Comparison of ENCODE assay signal across 23 cellular contexts in the genomic region with DNA sequence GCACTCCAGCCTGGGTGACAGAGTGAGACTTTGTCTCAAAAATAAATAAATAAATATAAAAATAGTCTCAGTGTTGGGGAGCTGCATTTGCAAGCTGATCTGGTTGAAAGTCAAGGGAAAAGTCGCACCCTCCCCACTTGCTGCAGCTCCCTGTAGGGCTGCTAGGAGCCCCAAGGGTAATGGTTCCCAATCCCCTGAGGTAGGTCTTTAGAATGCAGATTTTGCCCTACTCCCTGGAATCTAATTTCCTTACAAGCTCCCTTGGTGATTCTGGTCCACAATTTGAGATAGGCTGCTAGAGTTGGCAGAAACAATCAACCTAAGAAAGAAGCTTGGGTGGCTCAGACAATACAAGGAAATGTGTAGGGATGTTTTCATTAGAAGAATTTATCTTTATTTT.
DNase-seq lines count a peak whose midpoint lies in the region; FAIRE-seq and TF ChIP-seq lines count a peak whose summit lies in the region.
"Had no signal": no experiment of that assay in that cellular context is flagged by ENCODE, and none has a peak within 500 bp of the region (broad histone marks: within the 10 kb centered on the region; RNA-seq: fewer than 3 reads in every experiment).

No MANE protein-coding gene starts in this region.

- DNase-seq in H7 (peak; percentile 79), H1 (ENCODE audit: low read depth in 1 of 2, low spot score in 2 of 2) (no peak), iPS-NIHi11 (ENCODE audit: low spot score) (peak; percentile 53), HT-29 (ENCODE audit: low spot score) (no peak), NCI-H345 treated with DMSO at 0.1 percent for 48 hours (lab: John Stamatoyannopoulos, UW; ENCODE audit: unreplicated experiment) (no peak)
- no peak for DNase-seq in activated T-helper 1 cell treated with anti-CD3 and anti-CD28 coated beads, Interleukin-12 subunit alpha, Interleukin-12 subunit beta, Interleukin-2, Interleukin-4 antibody, amounts not matched to agents 30 ng/mL and 10 ng/mL and 1 ng/mL, durations not matched to agents 14 hours and 24 hours and 36 hours (ENCODE audit: low spot score)
- DNase-seq: 8988T; ACHN; AML-193; BE2C; CD4-positive, alpha-beta T cell; CD8-positive, alpha-beta memory T cell; DMS 273 treated with DMSO at 0.1 percent for 48 hours; DMS79; EL; GDM1; GOT3; H9 had no signal

- H2BK15ac ChIP-seq in H1 (ENCODE audit: low read length) = no peak overlapping the region

- H3K27me3 ChIP-seq in H7 (ENCODE audit: control insufficient read depth, insufficient read depth, low read length) (no peaks in the 10 kb centered on the region), H1 (replicated peaks in 1 of 4; ENCODE audit: control insufficient read depth in 3 of 4, extremely low read depth in 1 of 4, insufficient read depth in 3 of 4, low read length in 3 of 4) (no peaks in the 10 kb centered on the region; a peak in 1 of 7 replicates)
- H3K27me3 ChIP-seq: BLaER1 treated with 17β-estradiol and CSF1 and Interleukin-3, amounts not matched to agents 10 nM and 100 nM had no signal

- H3K56ac ChIP-seq in H1 (replicated peaks; ENCODE audit: insufficient read length, low read depth, low read length) = no peak overlapping the region

- no peak; a peak in 1 of 4 replicates for TF ChIP-seq RAD21 in H1 (IDR thresholded peaks at IDR 0.05 in 1 of 2, conservative IDR thresholded peaks at IDR 0.05 in 1 of 2; ENCODE audit: low read depth in 2 of 2, low read length in 2 of 2)

- no peak overlapping the region for H3K27ac ChIP-seq in H1 (ENCODE audit: low read depth, low read length)
- H3K27ac ChIP-seq: A549; BLaER1 treated with 17β-estradiol and CSF1 and Interleukin-3, amounts not matched to agents 10 nM and 100 nM had no signal

- H3K18ac ChIP-seq in H1 (ENCODE audit: extremely low read depth, low read length) = no peak overlapping the region

- no peak overlapping the region for H3K27ac Mint-ChIP-seq in activated T-helper 1 cell treated with anti-CD3 and anti-CD28 coated beads, Interleukin-12 subunit alpha, Interleukin-12 subunit beta, Interleukin-2, Interleukin-4 antibody, amounts not matched to agents 30 ng/mL and 10 ng/mL and 1 ng/mL, durations not matched to agents 14 hours and 24 hours and 36 hours
- H3K27ac Mint-ChIP-seq: CD4-positive, alpha-beta T cell; CD8-positive, alpha-beta memory T cell had no signal

- H3K4me1 ChIP-seq in H1 (replicated peaks in 1 of 4; ENCODE audit: control insufficient read depth in 3 of 4, insufficient read depth in 4 of 4, low read length in 3 of 4) = peaks cover 0 to 6% (median 5%) of the 10 kb centered on the region in 4 experiments; a peak in 4 of 7 replicates
- H3K4me1 ChIP-seq: A549; BE2C; BLaER1 treated with 17β-estradiol and CSF1 and Interleukin-3, amounts not matched to agents 10 nM and 100 nM had no signal

- no peak overlapping the region for H3K4me3 Mint-ChIP-seq in activated T-helper 1 cell treated with anti-CD3 and anti-CD28 coated beads, Interleukin-12 subunit alpha, Interleukin-12 subunit beta, Interleukin-2, Interleukin-4 antibody, amounts not matched to agents 30 ng/mL and 10 ng/mL and 1 ng/mL, durations not matched to agents 14 hours and 24 hours and 36 hours
- H3K4me3 Mint-ChIP-seq: CD14-positive monocyte; CD4-positive, alpha-beta T cell; CD8-positive, alpha-beta memory T cell; H9 had no signal

- H4K5ac ChIP-seq in H1 (ENCODE audit: insufficient read length, low read depth, low read length) = no peak overlapping the region

- peak; percentile 88 for FAIRE-seq in H1 (lab: Jason Lieb, UNC)
- FAIRE-seq: A549, D721Med, GM12878 had no signal

- no peak overlapping the region for H3K23ac ChIP-seq in H1 (ENCODE audit: insufficient read length)

- no peaks in the 10 kb centered on the region for H3K79me2 ChIP-seq in H1 (ENCODE audit: control insufficient read depth in 1 of 2, insufficient read depth in 2 of 2, low read length in 2 of 2)

- CTCF ChIA-PET in H1 (lab: Charles Lee; ENCODE audit: partially characterized antibody) = interaction anchor here (1.0 to 5.1 kb wide), 2 partner anchors 18 to 24 kb away, joined by 3 to 15 read pairs; no protein-coding TSS in a partner anchor

- no peak overlapping the region for H4K91ac ChIP-seq in H1 (replicated peaks; ENCODE audit: insufficient read length, low read length)

- no peak overlapping the region for H3K9ac ChIP-seq in H1 (replicated peaks in 1 of 4; ENCODE audit: extremely low read depth in 1 of 4, low read depth in 3 of 4, low read length in 3 of 4)
- H3K9ac ChIP-seq: BLaER1 treated with 17β-estradiol and CSF1 and Interleukin-3, amounts not matched to agents 10 nM and 100 nM had no signal

- no peak overlapping the region for H4K8ac ChIP-seq in H1 (ENCODE audit: extremely low read depth, insufficient read depth, low read length)

- H3K27me3 Mint-ChIP-seq in activated T-helper 1 cell treated with anti-CD3 and anti-CD28 coated beads, Interleukin-12 subunit alpha, Interleukin-12 subunit beta, Interleukin-2, Interleukin-4 antibody, amounts not matched to agents 30 ng/mL and 10 ng/mL and 1 ng/mL, durations not matched to agents 14 hours and 24 hours and 36 hours (ENCODE audit: insufficient read depth) = peaks cover 12% of the 10 kb centered on the region

- TF ChIP-seq POLR2A in H1 (IDR thresholded peaks at IDR 0.05; ENCODE audit: control extremely low read depth in 1 of 2, low read depth in 2 of 2, low read length in 2 of 2) = no peak

- no peak overlapping the region for H3K14ac ChIP-seq in H1 (ENCODE audit: insufficient read length)

- no peaks in the 10 kb centered on the region for H4K20me1 ChIP-seq in H1 (replicated peaks in 1 of 2; ENCODE audit: control insufficient read depth in 1 of 2, insufficient read depth in 2 of 2, low read length in 2 of 2)
- H4K20me1 ChIP-seq: BLaER1 treated with 17β-estradiol and CSF1 and Interleukin-3, amounts not matched to agents 10 nM and 100 nM had no signal

- intact Hi-C loops in activated T-helper 1 cell treated with anti-CD3 and anti-CD28 coated beads, Interleukin-12 subunit alpha, Interleukin-12 subunit beta, Interleukin-2, Interleukin-4 antibody, amounts not matched to agents 30 ng/mL and 10 ng/mL and 1 ng/mL, durations not matched to agents 14 hours and 24 hours and 36 hours (cut with micrococcal nuclease) = no loop called here

- peak overlapping the region; percentile 31 to 37; a peak in 3 of 4 replicates for H3K4me2 ChIP-seq in H1 (ENCODE audit: insufficient read depth in 1 of 2, low read depth in 2 of 2, low read length in 2 of 2)
- H3K4me2 ChIP-seq: A549; BLaER1 treated with 17β-estradiol and CSF1 and Interleukin-3, amounts not matched to agents 10 nM and 100 nM had no signal

- WGBS in H1 (ENCODE audit: extremely low coverage in 1 of 2, insufficient coverage in 1 of 2, insufficient read length in 1 of 2, insufficient replicate concordance in 2 of 2, low coverage in 1 of 2, low lambda C conversion rate in 2 of 2, missing lambda C conversion rate in 1 of 2), 2 experiments = 22% methylated on average over 1 of the region's 1 CpG; no CpG with 5 or more reads in 1 of the 2 experiments

- H3K23me2 ChIP-seq in H1 (ENCODE audit: low read depth, low read length) = no peaks in the 10 kb centered on the region

- no peak overlapping the region for H2BK12ac ChIP-seq in H1 (ENCODE audit: low read depth, low read length)

- H3K79me1 ChIP-seq in H1 (ENCODE audit: low read depth, low read length) = no peaks in the 10 kb centered on the region

- no peaks in the 10 kb centered on the region for H3K36me3 ChIP-seq in H7 (replicated peaks; ENCODE audit: control insufficient read depth, insufficient read depth, low read length)
- no peaks in the 10 kb centered on the region for H3K36me3 ChIP-seq in H1 (ENCODE audit: control insufficient read depth in 2 of 4, insufficient read depth in 4 of 4, low read length in 3 of 4)
- H3K36me3 ChIP-seq: BE2C; BLaER1 treated with 17β-estradiol and CSF1 and Interleukin-3, amounts not matched to agents 10 nM and 100 nM had no signal

- no peak overlapping the region for H2BK20ac ChIP-seq in H1 (ENCODE audit: low read length)

- H2AK5ac ChIP-seq in H1 (ENCODE audit: low read depth, low read length) = no peak overlapping the region

- H3K9me3 Mint-ChIP-seq in activated T-helper 1 cell treated with anti-CD3 and anti-CD28 coated beads, Interleukin-12 subunit alpha, Interleukin-12 subunit beta, Interleukin-2, Interleukin-4 antibody, amounts not matched to agents 30 ng/mL and 10 ng/mL and 1 ng/mL, durations not matched to agents 14 hours and 24 hours and 36 hours = no peaks in the 10 kb centered on the region
- H3K9me3 Mint-ChIP-seq: CD4-positive, alpha-beta T cell; H9 had no signal

- no peak for TF ChIP-seq CTCF in H1 (IDR thresholded peaks at IDR 0.05; ENCODE audit: control extremely low read depth in 1 of 3, insufficient read depth in 1 of 3, low read depth in 1 of 3, low read length in 3 of 3)

- POLR2A ChIA-PET in H1 (lab: Charles Lee; ENCODE audit: partially characterized antibody) = no interaction called here

- H2BK120ac ChIP-seq in H1 (replicated peaks; ENCODE audit: low read depth, low read length) = no peak overlapping the region

- H3K36me3 Mint-ChIP-seq in activated T-helper 1 cell treated with anti-CD3 and anti-CD28 coated beads, Interleukin-12 subunit alpha, Interleukin-12 subunit beta, Interleukin-2, Interleukin-4 antibody, amounts not matched to agents 30 ng/mL and 10 ng/mL and 1 ng/mL, durations not matched to agents 14 hours and 24 hours and 36 hours (ENCODE audit: low read depth) = no peaks in the 10 kb centered on the region
- H3K36me3 Mint-ChIP-seq: CD14-positive monocyte; CD8-positive, alpha-beta memory T cell had no signal

- no peaks in the 10 kb centered on the region for H3K9me3 ChIP-seq in H1 (ENCODE audit: insufficient read depth in 2 of 2, low read depth in 1 of 2, low read length in 1 of 2)
- H3K9me3 ChIP-seq: A549; BE2C; BLaER1 treated with 17β-estradiol and CSF1 and Interleukin-3, amounts not matched to agents 10 nM and 100 nM had no signal

- no peak overlapping the region for H3K4me3 ChIP-seq in H7 (ENCODE audit: insufficient read depth, low read depth, low read length)
- H3K4me3 ChIP-seq in H1 (ENCODE audit: extremely low read depth in 1 of 4, insufficient read depth in 2 of 4, low read depth in 3 of 4, low read length in 4 of 4) = peak overlapping the region in 1 of 4 experiments; percentile 28; a peak in 1 of 8 replicates
- H3K4me3 ChIP-seq: A549; BLaER1 treated with 17β-estradiol and CSF1 and Interleukin-3, amounts not matched to agents 10 nM and 100 nM; GM12878 had no signal

- H2AFZ ChIP-seq in H1 (ENCODE audit: low read length) = no peak overlapping the region

- no peak overlapping the region for H3K4ac ChIP-seq in H1 (replicated peaks; ENCODE audit: insufficient read length, low read depth, low read length)

- no peaks in the 10 kb centered on the region for H3K4me1 Mint-ChIP-seq in activated T-helper 1 cell treated with anti-CD3 and anti-CD28 coated beads, Interleukin-12 subunit alpha, Interleukin-12 subunit beta, Interleukin-2, Interleukin-4 antibody, amounts not matched to agents 30 ng/mL and 10 ng/mL and 1 ng/mL, durations not matched to agents 14 hours and 24 hours and 36 hours (ENCODE audit: low read depth)
- H3K4me1 Mint-ChIP-seq: CD14-positive monocyte; CD8-positive, alpha-beta memory T cell had no signal

- no peak overlapping the region for H2BK5ac ChIP-seq in H1 (ENCODE audit: low read depth, low read length)

- TF ChIP-seq EP300 in H1 (IDR thresholded peaks at IDR 0.05; ENCODE audit: borderline replicate concordance in 1 of 2, low read depth in 2 of 2, low read length in 2 of 2) = no peak

Comparison
In these comparisons a context has a peak if more than half of its experiments do, and no peak if none do; other contexts are left out.
1. DNase-seq: peak in H7 (single experiment) and iPS-NIHi11 (single experiment); none in H1 (0 of 2), activated T-helper 1 cell treated with anti-CD3 and anti-CD28 coated beads, Interleukin-12 subunit alpha, Interleukin-12 subunit beta, Interleukin-2, Interleukin-4 antibody, amounts not matched to agents 30 ng/mL and 10 ng/mL and 1 ng/mL, durations not matched to agents 14 hours and 24 hours and 36 hours (single experiment), HT-29 (single experiment) and NCI-H345 treated with DMSO at 0.1 percent for 48 hours (single experiment).